9 cellular contexts compared by ENCODE assay signal in genomic region chr4:139872274-139872673, GRCh38.
DNase-seq lines count a peak whose midpoint lies in the region; ATAC-seq and TF ChIP-seq lines count a peak whose summit lies in the region.
"Had no signal": no experiment of that assay in that cellular context is flagged by ENCODE, and none has a peak within 500 bp of the region (broad histone marks: within the 10 kb centered on the region; RNA-seq: fewer than 3 reads in every experiment).

No MANE protein-coding gene starts in this region.

- no peak overlapping the region for H2BK12ac ChIP-seq in neuronal stem cell (ENCODE audit: low read length)

- H3K4me3 ChIP-seq in mammary epithelial cell (replicated peaks in 1 of 3; ENCODE audit: insufficient read depth in 1 of 3, low read depth in 2 of 3, low read length in 3 of 3) (no peak overlapping the region), neuronal stem cell (ENCODE audit: low read length in 2 of 2) (no peak overlapping the region)
- H3K4me3 ChIP-seq in naive thymus-derived CD4-positive, alpha-beta T cell (ENCODE audit: low read length) = no peak overlapping the region
- H3K4me3 ChIP-seq: GM12878 had no signal

- no peak overlapping the region for H3K23ac ChIP-seq in neuronal stem cell (ENCODE audit: low read depth, low read length, poor library complexity)

- no peaks in the 10 kb centered on the region for H3K79me1 ChIP-seq in neuronal stem cell (ENCODE audit: low read depth, low read length)

- no peak overlapping the region for H3K14ac ChIP-seq in neuronal stem cell (ENCODE audit: low read length)

- H3K4me3 Mint-ChIP-seq in naive thymus-derived CD4-positive, alpha-beta T cell = peak overlapping the region in 1 of 10 donors; percentile 6

- H3K36me3 Mint-ChIP-seq in naive thymus-derived CD4-positive, alpha-beta T cell = peaks cover 0 to 8% (median 5%) of the 10 kb centered on the region in 5 donors

- CTCF ChIA-PET in mammary epithelial cell (lab: Charles Lee; ENCODE audit: low non-redundant PET) = interaction anchor here (0.6 kb wide), 1 partner anchor 215 kb away, joined by 5 read pairs; no protein-coding TSS in a partner anchor
- CTCF ChIA-PET in naive thymus-derived CD4-positive, alpha-beta T cell (lab: Charles Lee) = no interaction called here

- intact Hi-C loops in mammary epithelial cell (cut with micrococcal nuclease) = loop anchor here (1.0 kb wide), 1 partner anchor 16 kb away; no protein-coding TSS in a partner anchor
- intact Hi-C loops in naive thymus-derived CD4-positive, alpha-beta T cell (cut with micrococcal nuclease) = no loop called here

- H3K4me1 Mint-ChIP-seq in naive thymus-derived CD4-positive, alpha-beta T cell = peaks cover 0 to 8% (median 0%) of the 10 kb centered on the region in 7 donors

- H2AFZ ChIP-seq in mammary epithelial cell (ENCODE audit: low read depth, low read length) (no peak overlapping the region), neuronal stem cell (ENCODE audit: low read length) (no peak overlapping the region)

- no peaks in the 10 kb centered on the region for H3K79me2 ChIP-seq in mammary epithelial cell (ENCODE audit: insufficient read depth, low read length)

- H3K18ac ChIP-seq in neuronal stem cell (ENCODE audit: low read length) = no peak overlapping the region

- peaks cover 0 to 13% (median 0%) of the 10 kb centered on the region in 11 donors for H3K9me3 Mint-ChIP-seq in naive thymus-derived CD4-positive, alpha-beta T cell

- H3K27me3 ChIP-seq in mammary epithelial cell (ENCODE audit: insufficient read depth, low read length) = no peaks in the 10 kb centered on the region
- no peaks in the 10 kb centered on the region for H3K27me3 ChIP-seq in naive thymus-derived CD4-positive, alpha-beta T cell (ENCODE audit: control insufficient read depth in 2 of 2, insufficient read depth in 2 of 2, low read length in 2 of 2)
- H3K27me3 ChIP-seq in neuronal stem cell (ENCODE audit: control insufficient read depth in 3 of 3, insufficient read depth in 3 of 3, low read depth in 1 of 3, low read length in 3 of 3) = no peaks in the 10 kb centered on the region

- DNase-seq in Daoy (ENCODE audit: low read depth) = peak; percentile 67
- peak; percentile 99 for DNase-seq in MV-4-11 (lab: John Stamatoyannopoulos, UW)
- peak; percentile 94 for DNase-seq in mammary epithelial cell
- no peak for DNase-seq in naive thymus-derived CD4-positive, alpha-beta T cell
- no peak for DNase-seq in NCI-H2196 (lab: John Stamatoyannopoulos, UW; ENCODE audit: unreplicated experiment)
- DNase-seq in neuronal stem cell (ENCODE audit: low spot score) = no peak

- no peaks in the 10 kb centered on the region for H4K20me1 ChIP-seq in mammary epithelial cell (ENCODE audit: insufficient read depth, low read length)

- no peaks in the 10 kb centered on the region for H3K36me3 ChIP-seq in mammary epithelial cell (ENCODE audit: insufficient read depth, low read length)
- no peaks in the 10 kb centered on the region for H3K36me3 ChIP-seq in naive thymus-derived CD4-positive, alpha-beta T cell (ENCODE audit: control insufficient read depth in 2 of 3, insufficient read depth in 3 of 3, low read length in 3 of 3)
- H3K36me3 ChIP-seq in neuronal stem cell (replicated peaks in 1 of 2; ENCODE audit: control insufficient read depth in 2 of 2, insufficient read depth in 2 of 2, low read length in 2 of 2) = no peaks in the 10 kb centered on the region

- H3K27me3 Mint-ChIP-seq in naive thymus-derived CD4-positive, alpha-beta T cell = peaks cover 0 to 13% (median 0%) of the 10 kb centered on the region in 5 donors

- POLR2A ChIA-PET in naive thymus-derived CD4-positive, alpha-beta T cell (lab: Charles Lee) = no interaction called here

- no peak overlapping the region for H4K91ac ChIP-seq in neuronal stem cell (ENCODE audit: low read depth, low read length, poor library complexity)

- H2AK5ac ChIP-seq in neuronal stem cell (ENCODE audit: low read depth, low read length) = no peak overlapping the region

- H2BK5ac ChIP-seq in neuronal stem cell (ENCODE audit: low read length) = no peak overlapping the region

- H3K27ac ChIP-seq in mammary epithelial cell (ENCODE audit: insufficient read depth, low read depth, low read length) = peak overlapping the region; percentile 66
- no peak overlapping the region for H3K27ac ChIP-seq in naive thymus-derived CD4-positive, alpha-beta T cell (ENCODE audit: low read depth, low read length)
- H3K27ac ChIP-seq in neuronal stem cell (replicated peaks; ENCODE audit: low read length) = no peak overlapping the region

- no peak overlapping the region for H2BK120ac ChIP-seq in neuronal stem cell (ENCODE audit: low read depth, low read length)

- H3K9me3 ChIP-seq in mammary epithelial cell (replicated peaks; ENCODE audit: insufficient read depth, low read length) (peaks cover 5% of the 10 kb centered on the region), neuronal stem cell (replicated peaks in 1 of 2; ENCODE audit: control insufficient read depth in 2 of 2, insufficient read depth in 1 of 2, low read depth in 1 of 2, low read length in 2 of 2) (peaks cover 3 to 4% of the 10 kb centered on the region in 2 donors)
- H3K9me3 ChIP-seq in naive thymus-derived CD4-positive, alpha-beta T cell (ENCODE audit: control insufficient read depth in 2 of 3, low read length in 3 of 3) = no peaks in the 10 kb centered on the region

- H3K4me1 ChIP-seq in mammary epithelial cell (ENCODE audit: insufficient read depth, low read length) (peaks cover 18% of the 10 kb centered on the region), neuronal stem cell (ENCODE audit: control insufficient read depth in 2 of 2, insufficient read depth in 1 of 2, low read depth in 1 of 2, low read length in 2 of 2) (peaks cover 18 to 32% of the 10 kb centered on the region in 2 donors)
- no peaks in the 10 kb centered on the region for H3K4me1 ChIP-seq in naive thymus-derived CD4-positive, alpha-beta T cell (ENCODE audit: control insufficient read depth in 2 of 2, insufficient read depth in 2 of 2, low read length in 2 of 2)

- in situ Hi-C loops in mammary epithelial cell (cut with MboI; ENCODE audit: low sequenced_read_pairs in 2 of 2) = no loop called here

- H3K9ac ChIP-seq in mammary epithelial cell (ENCODE audit: insufficient read depth, low read length) (no peak overlapping the region), neuronal stem cell (ENCODE audit: low read depth, low read length, poor library complexity) (no peak overlapping the region)

- TF ChIP-seq CTCF in mammary epithelial cell (conservative IDR thresholded peaks at IDR 0.05 in 1 of 2, IDR thresholded peaks at IDR 0.05 in 1 of 2; ENCODE audit: extremely low read depth in 1 of 2, insufficient read depth in 1 of 2, low read depth in 1 of 2, low read length in 2 of 2) = no peak

- dilution Hi-C loops in mammary epithelial cell (cut with HindIII; ENCODE audit: low sequenced_read_pairs) = no loop called here

- H3K27ac Mint-ChIP-seq in naive thymus-derived CD4-positive, alpha-beta T cell = peak overlapping the region in 1 of 9 donors; percentile 2

- ATAC-seq in naive thymus-derived CD4-positive, alpha-beta T cell = peak; percentile 87
- ATAC-seq in GM18511 (IDR thresholded peaks at IDR 0.05; ENCODE audit: unreplicated experiment) = no peak
- ATAC-seq in HG03280 (IDR thresholded peaks at IDR 0.05; ENCODE audit: unreplicated experiment) = no peak
- ATAC-seq: GM12878 had no signal

- H2BK15ac ChIP-seq in neuronal stem cell (ENCODE audit: low read length) = no peak overlapping the region

- H4K8ac ChIP-seq in neuronal stem cell (ENCODE audit: low read depth, low read length) = no peak overlapping the region

- no TSS peak for BruUV-seq in mammary epithelial cell (replicated peaks; lab: Mats Ljungman, UMichigan)

- WGBS in mammary epithelial cell (ENCODE audit: low coverage, missing lambda C conversion rate) = 29% methylated on average over 2 of the region's 2 CpGs
- no CpG with 5 or more reads among the region's 2 CpGs for WGBS in neuronal stem cell (ENCODE audit: extremely low coverage in 2 of 2, insufficient read length in 2 of 2, insufficient replicate concordance in 1 of 2), 2 donors

- peak overlapping the region; percentile 7 for H3K4me2 ChIP-seq in mammary epithelial cell (ENCODE audit: insufficient read depth, low read depth, low read length)
- no peak overlapping the region for H3K4me2 ChIP-seq in neuronal stem cell (ENCODE audit: insufficient read depth, low read length, poor library complexity, severe bottlenecking)

- H3K4ac ChIP-seq in neuronal stem cell (ENCODE audit: low read length) = no peak overlapping the region

Comparison
In these comparisons a context has a peak if more than half of its experiments do, and no peak if none do; other contexts are left out.
1. DNase-seq: peak in Daoy (single experiment), MV-4-11 (single experiment) and mammary epithelial cell (single experiment); none in naive thymus-derived CD4-positive, alpha-beta T cell (0 of 9), NCI-H2196 (single experiment) and neuronal stem cell (single experiment).